ENCODE assay signal across 30 cellular contexts in the genomic region with DNA sequence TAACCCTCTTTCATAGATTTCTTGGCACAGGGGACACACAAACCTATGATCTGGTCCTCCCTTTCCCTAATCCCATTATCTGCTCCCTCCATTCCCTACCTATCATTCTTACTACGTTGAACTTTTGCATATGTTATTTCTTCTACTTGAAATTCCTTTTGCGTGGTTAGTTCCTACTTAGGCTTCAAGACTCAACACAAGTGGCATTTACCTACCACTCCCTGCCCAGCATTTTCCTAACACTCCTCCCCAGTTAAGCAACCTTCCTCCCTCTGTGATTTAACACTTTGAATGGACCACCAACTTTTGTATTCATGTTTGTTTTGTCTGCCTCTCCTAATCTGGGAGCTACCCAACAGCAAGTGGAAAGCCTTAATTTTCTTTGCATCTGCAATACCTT.
"Had no signal": no experiment of that assay in that cellular context is flagged by ENCODE, and none has a peak within 500 bp of the region (broad histone marks: within the 10 kb centered on the region; RNA-seq: fewer than 3 reads in every experiment).

No MANE protein-coding gene starts in this region.

- FAIRE-seq: islet of Langerhans, kidney, urothelium cell line had no signal

- H3K4me3 Mint-ChIP-seq: immature natural killer cell; mesothelial cell of epicardium; naive B cell; natural killer cell; nephron progenitor cell; neural progenitor cell; stimulated activated naive B cell treated with anti-CD40 and anti-IgM and Interleukin-4, amounts not matched to agents 10 μg/mL and 1 μg/mL and 100 μg/mL, for 72 hours had no signal

- H2AFZ ChIP-seq: neural progenitor cell, parathyroid adenoma had no signal

- H3K27ac ChIP-seq: heart left ventricle, left ventricle myocardium inferior, neural progenitor cell, neutrophil, parathyroid adenoma, right atrium auricular region, right lobe of liver, stomach, testis, thyroid gland, transverse colon, upper lobe of left lung had no signal

- H3K9me3 ChIP-seq: heart left ventricle, left ventricle myocardium inferior, neutrophil, right atrium auricular region, right lobe of liver, testis, thyroid gland, transverse colon, upper lobe of left lung had no signal

- H3K4me2 ChIP-seq: neural progenitor cell, smooth muscle cell had no signal

- H3K27me3 Mint-ChIP-seq: naive B cell; stimulated activated naive B cell treated with anti-CD40 and anti-IgM and Interleukin-4, amounts not matched to agents 10 μg/mL and 1 μg/mL and 100 μg/mL, for 72 hours had no signal

- H3K36me3 Mint-ChIP-seq: mesothelial cell of epicardium; naive B cell; neural progenitor cell; stimulated activated naive B cell treated with anti-CD40 and anti-IgM and Interleukin-4, amounts not matched to agents 10 μg/mL and 1 μg/mL and 100 μg/mL, for 72 hours had no signal

- H3K79me2 ChIP-seq: parathyroid adenoma had no signal

- H3K4me1 Mint-ChIP-seq: immature natural killer cell; mesothelial cell of epicardium; naive B cell; natural killer cell; nephron progenitor cell; stimulated activated naive B cell treated with anti-CD40 and anti-IgM and Interleukin-4, amounts not matched to agents 10 μg/mL and 1 μg/mL and 100 μg/mL, for 72 hours had no signal

- H3K4me3 ChIP-seq: heart left ventricle, left ventricle myocardium inferior, neural progenitor cell, right atrium auricular region, right lobe of liver, smooth muscle cell, stomach, testis, thyroid gland, transverse colon, upper lobe of left lung had no signal

- DNase-seq: heart left ventricle; hypothalamus; immature natural killer cell; kidney; left colon; left ventricle myocardium inferior; mammary epithelial cell; mesenchymal stem cell; naive B cell; natural killer cell; nephron progenitor cell; occipital lobe; right lobe of liver; stimulated activated CD4-positive, alpha-beta T cell treated with anti-CD3 and anti-CD28 coated beads, Interleukin-1b, Interleukin-23, amount 100 ng/mL, for 48 hours; stimulated activated CD4-positive, alpha-beta T cell treated with anti-CD3 and anti-CD28 coated beads, Interleukin-2, amount 100 ng/mL, for 48 hours; stimulated activated naive B cell treated with anti-CD40 and anti-IgM and Interleukin-4, amounts not matched to agents 10 μg/mL and 1 μg/mL and 100 μg/mL, for 72 hours; stimulated activated naive CD8-positive, alpha-beta T cell treated with anti-CD3 and anti-CD28 coated beads, Interleukin-15, Interleukin-2, amounts not matched to agents 100 U/mL and 50 U/mL, for 24 hours; stomach; testis; thyroid gland; transverse colon; upper lobe of left lung had no signal

- H3K4me1 ChIP-seq: heart left ventricle, left ventricle myocardium inferior, neural progenitor cell, parathyroid adenoma, right atrium auricular region, right lobe of liver, stomach, testis, thyroid gland, transverse colon had no signal

- H3K27ac Mint-ChIP-seq: immature natural killer cell; mesothelial cell of epicardium; naive B cell; natural killer cell; nephron progenitor cell; neural progenitor cell; stimulated activated naive B cell treated with anti-CD40 and anti-IgM and Interleukin-4, amounts not matched to agents 10 μg/mL and 1 μg/mL and 100 μg/mL, for 72 hours had no signal

- H3K36me3 ChIP-seq: heart left ventricle, left ventricle myocardium inferior, neural progenitor cell, neutrophil, right atrium auricular region, right lobe of liver, stomach, thyroid gland, transverse colon, upper lobe of left lung had no signal

- H3K27me3 ChIP-seq: heart left ventricle, neural progenitor cell, neutrophil, right atrium auricular region, right lobe of liver, stomach, testis, thyroid gland, transverse colon, upper lobe of left lung had no signal

- H3K9ac ChIP-seq: neural progenitor cell, parathyroid adenoma had no signal

- ATAC-seq: heart left ventricle; left colon; natural killer cell; right lobe of liver; stimulated activated naive B cell treated with anti-CD40 and anti-IgM and Interleukin-4, amounts not matched to agents 10 μg/mL and 1 μg/mL and 100 μg/mL, for 72 hours; stimulated activated naive CD8-positive, alpha-beta T cell treated with anti-CD3 and anti-CD28 coated beads, Interleukin-15, Interleukin-2, amounts not matched to agents 100 U/mL and 50 U/mL, for 24 hours had no signal
